ENCODE assay signal across 14 cellular contexts in the genomic region with DNA sequence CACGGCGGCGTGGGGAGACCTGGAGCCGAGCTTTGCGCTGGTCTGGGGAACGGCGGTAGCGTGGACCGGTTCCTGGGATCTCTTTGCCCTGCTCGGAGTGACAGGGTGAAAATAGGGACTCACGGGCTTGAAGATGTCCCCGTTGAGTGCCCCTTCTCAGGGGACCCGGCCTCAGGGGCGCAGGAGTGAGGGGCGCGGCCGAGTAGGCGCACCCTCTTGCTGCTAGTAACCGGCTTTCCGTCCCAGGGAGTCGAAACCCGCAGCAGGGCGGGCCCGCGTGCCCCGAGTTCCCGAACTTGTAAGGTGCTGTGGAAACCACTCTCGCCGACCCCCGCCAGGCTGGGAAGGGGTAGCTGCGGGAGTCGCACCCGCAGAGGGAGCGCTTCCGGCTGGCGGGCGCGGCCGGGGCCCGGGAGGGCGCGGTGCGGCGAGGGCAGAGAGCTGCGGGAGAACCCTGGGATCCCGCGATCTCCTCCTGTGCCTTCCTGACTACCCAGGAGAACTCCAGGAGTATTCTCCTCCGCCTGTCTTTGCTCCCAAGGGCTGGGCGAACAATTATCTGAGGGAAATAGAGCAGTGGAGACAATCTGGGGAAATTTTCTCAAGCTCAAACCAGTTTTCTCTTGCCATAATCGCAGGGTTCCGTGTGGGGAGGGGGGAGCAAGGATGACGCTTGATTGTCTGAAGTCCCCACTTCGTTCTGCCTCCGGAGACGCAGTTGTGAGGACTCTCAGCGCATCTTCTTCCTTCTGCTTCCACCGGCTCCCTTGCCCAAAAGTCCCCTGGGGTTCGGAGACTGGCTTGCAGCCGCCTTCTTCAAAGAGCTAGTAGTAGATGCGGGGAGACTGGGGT. TPM values are rescaled to one million over a fixed set of nuclear protein-coding genes. Genes with fewer than 3 reads are reported as not detected.
DNase-seq lines count a peak whose midpoint lies in the region; ATAC-seq, FAIRE-seq and TF ChIP-seq lines count a peak whose summit lies in the region.
"Had no signal": no experiment of that assay in that cellular context is flagged by ENCODE, and none has a peak within 500 bp of the region (broad histone marks: within the 10 kb centered on the region; RNA-seq: fewer than 3 reads in every experiment).

No MANE protein-coding gene starts in this region.

- no peak overlapping the region for H3K23ac ChIP-seq in mesendoderm (ENCODE audit: low read length)

- H3K27ac Mint-ChIP-seq in HFFc6 = no peak overlapping the region
- H3K27ac Mint-ChIP-seq: activated naive CD4-positive, alpha-beta T cell treated with anti-CD3 and anti-CD28 coated beads for 36 hours; CD8-positive, alpha-beta T cell; IgD-negative memory B cell had no signal

- dilution Hi-C loops in mammary epithelial cell (cut with HindIII; ENCODE audit: low sequenced_read_pairs) = no loop called here

- in situ Hi-C loops in HepG2 (cut with HindIII; ENCODE audit: extremely low pct_ligation_motif_present, low pct_unique_long_range_greater_than_20kb) = loop anchor here (25.0 kb wide), 1 partner anchor 1467 kb away; no protein-coding TSS in a partner anchor
- in situ Hi-C loops in mammary epithelial cell (cut with MboI; ENCODE audit: low sequenced_read_pairs in 2 of 2) = loop anchor here in 1 of 2 donors (25.0 kb wide), 1 partner anchor 842 kb away; no protein-coding TSS in a partner anchor

- no peak overlapping the region for H3K4ac ChIP-seq in mesendoderm (ENCODE audit: low read depth, low read length)

- H3K18ac ChIP-seq in mesendoderm (ENCODE audit: low read length) = no peak overlapping the region

- TF ChIP-seq CTCF in HepG2 (CRISPR knock-in tag; IDR thresholded peaks at IDR 0.05) (no peak), right lobe of liver (IDR thresholded peaks at IDR 0.05) (no peak), mammary epithelial cell (conservative IDR thresholded peaks at IDR 0.05 in 1 of 2, IDR thresholded peaks at IDR 0.05 in 1 of 2; ENCODE audit: extremely low read depth in 1 of 2, insufficient read depth in 1 of 2, low read depth in 1 of 2, low read length in 2 of 2) (no peak), ascending aorta (IDR thresholded peaks at IDR 0.05) (no peak), HFFc6 (IDR thresholded peaks at IDR 0.05) (no peak)

- no peak for FAIRE-seq in HepG2 (lab: Jason Lieb, UNC)

- H3K4me3 ChIP-seq in HepG2 (replicated peaks in 1 of 3; ENCODE audit: insufficient read depth in 1 of 3, low read depth in 2 of 3, low read length in 3 of 3) (no peak overlapping the region), right lobe of liver (no peak overlapping the region), mammary epithelial cell (replicated peaks in 1 of 3; ENCODE audit: insufficient read depth in 1 of 3, low read depth in 2 of 3, low read length in 3 of 3) (no peak overlapping the region), mesendoderm (ENCODE audit: low read length) (peak overlapping the region; percentile 44), ascending aorta (no peak overlapping the region)
- H3K4me3 ChIP-seq: uterus had no signal

- ATAC-seq in HepG2 (peak; percentile 32; the same call in 1 of the 3 replicates), right lobe of liver (no peak), HG03097 (IDR thresholded peaks at IDR 0.05; ENCODE audit: low FRiP score, unreplicated experiment) (no peak), GM19351 (IDR thresholded peaks at IDR 0.05; ENCODE audit: unreplicated experiment) (no peak)
- ATAC-seq: CD8-positive, alpha-beta T cell had no signal

- peaks cover 26% of the 10 kb centered on the region for H3K27me3 Mint-ChIP-seq in HFFc6 (ENCODE audit: insufficient read depth)

- peak overlapping the region; percentile 49 for H3K56ac ChIP-seq in mesendoderm (ENCODE audit: low read length)

- WGBS in HepG2 (ENCODE audit: low lambda C conversion rate) = 24% methylated on average over 13 of the region's 60 CpGs
- 4% methylated on average over 17 of the region's 60 CpGs for WGBS in right lobe of liver (ENCODE audit: insufficient coverage, low coverage, low lambda C conversion rate, missing lambda C conversion rate)
- 3% methylated on average over 23 of the region's 60 CpGs for WGBS in mammary epithelial cell (ENCODE audit: low coverage, missing lambda C conversion rate)
- no CpG with 5 or more reads among the region's 60 CpGs for WGBS in mesendoderm (ENCODE audit: extremely low coverage, insufficient coverage, low lambda C conversion rate)

- H3K9ac ChIP-seq in HepG2 (ENCODE audit: insufficient read depth, low read depth, low read length) (no peak overlapping the region), mammary epithelial cell (ENCODE audit: insufficient read depth, low read length) (no peak overlapping the region), mesendoderm (ENCODE audit: low read length) (peak overlapping the region; percentile 51)

- no peaks in the 10 kb centered on the region for H3K36me3 Mint-ChIP-seq in HFFc6 (ENCODE audit: low read depth)
- H3K36me3 Mint-ChIP-seq: CD8-positive, alpha-beta T cell; IgD-negative memory B cell had no signal

- POLR2A ChIA-PET in HepG2 (lab: Yijun Ruan, JAX) = no interaction called here

- TF ChIP-seq POLR2A in HepG2 (IDR thresholded peaks at IDR 0.05; ENCODE audit: insufficient read depth in 1 of 2, low read depth in 2 of 2, low read length in 2 of 2) (no peak), right lobe of liver (IDR thresholded peaks at IDR 0.05) (no peak)

- no peak overlapping the region for H2BK15ac ChIP-seq in mesendoderm (replicated peaks; ENCODE audit: low read depth)

- no peak overlapping the region for H3K4me3 Mint-ChIP-seq in HFFc6
- H3K4me3 Mint-ChIP-seq: activated naive CD4-positive, alpha-beta T cell treated with anti-CD3 and anti-CD28 coated beads for 36 hours; CD8-positive, alpha-beta T cell had no signal

- H2BK120ac ChIP-seq in mesendoderm (ENCODE audit: low read depth, low read length) = no peak overlapping the region

- H3K27me3 ChIP-seq in HepG2 (ENCODE audit: control insufficient read depth in 1 of 2, insufficient read depth in 2 of 2, low read length in 2 of 2) (peaks cover 3 to 49% of the 10 kb centered on the region in 2 experiments), right lobe of liver (peaks cover 0 to 7% of the 10 kb centered on the region in 2 donors), mammary epithelial cell (ENCODE audit: insufficient read depth, low read length) (peaks cover 39% of the 10 kb centered on the region), mesendoderm (ENCODE audit: insufficient read depth, low read length, poor library complexity) (peaks cover 38% of the 10 kb centered on the region), ascending aorta (no peaks in the 10 kb centered on the region)

- H3K4me1 ChIP-seq in HepG2 (ENCODE audit: insufficient read depth, low read length) = no peaks in the 10 kb centered on the region
- H3K4me1 ChIP-seq in right lobe of liver = peaks cover 0 to 9% (median 0%) of the 10 kb centered on the region in 4 donors
- peaks cover 8% of the 10 kb centered on the region for H3K4me1 ChIP-seq in mammary epithelial cell (ENCODE audit: insufficient read depth, low read length)
- peaks cover 3% of the 10 kb centered on the region for H3K4me1 ChIP-seq in mesendoderm (ENCODE audit: control insufficient read depth, low read depth, low read length)
- no peaks in the 10 kb centered on the region for H3K4me1 ChIP-seq in ascending aorta
- H3K4me1 ChIP-seq: uterus had no signal

- no peak overlapping the region for H4K5ac ChIP-seq in mesendoderm (ENCODE audit: low read length)

- H4K20me1 ChIP-seq in HepG2 (ENCODE audit: insufficient read depth, low read length) (no peaks in the 10 kb centered on the region), mammary epithelial cell (ENCODE audit: insufficient read depth, low read length) (no peaks in the 10 kb centered on the region)

- CTCF ChIA-PET in HepG2 (lab: Yijun Ruan, JAX; ENCODE audit: low intra/inter-chr PET ratio, low total read pairs) (no interaction called here), mammary epithelial cell (lab: Charles Lee; ENCODE audit: low non-redundant PET) (no interaction called here)

- H3K4me1 Mint-ChIP-seq in HFFc6 (ENCODE audit: low read depth) = no peaks in the 10 kb centered on the region

- H2AK5ac ChIP-seq in mesendoderm (ENCODE audit: low read length) = no peak overlapping the region

- no peaks in the 10 kb centered on the region for H3K79me1 ChIP-seq in mesendoderm (ENCODE audit: low read length)

- no peak overlapping the region for H2BK5ac ChIP-seq in mesendoderm (ENCODE audit: low read length)

- H3K79me2 ChIP-seq in HepG2 (ENCODE audit: insufficient read depth, low read length) (no peaks in the 10 kb centered on the region), mammary epithelial cell (ENCODE audit: insufficient read depth, low read length) (no peaks in the 10 kb centered on the region), mesendoderm (ENCODE audit: control insufficient read depth, insufficient read depth, low read length) (no peaks in the 10 kb centered on the region)

- no peak for TF ChIP-seq EP300 in HepG2 (IDR thresholded peaks at IDR 0.05; ENCODE audit: low read depth in 2 of 2, low read length in 2 of 2)
- no peak for TF ChIP-seq EP300 in HepG2 (CRISPR knock-in tag; IDR thresholded peaks at IDR 0.05; ENCODE audit: borderline replicate concordance)

- no peak overlapping the region for H4K8ac ChIP-seq in mesendoderm (ENCODE audit: low read depth, low read length)

- H3K9me3 ChIP-seq in HepG2 (ENCODE audit: low read length) = no peaks in the 10 kb centered on the region
- no peaks in the 10 kb centered on the region for H3K9me3 ChIP-seq in right lobe of liver
- H3K9me3 ChIP-seq in mammary epithelial cell (replicated peaks; ENCODE audit: insufficient read depth, low read length) = no peaks in the 10 kb centered on the region
- H3K9me3 ChIP-seq in ascending aorta = no peaks in the 10 kb centered on the region
- H3K9me3 ChIP-seq: uterus had no signal

- TF ChIP-seq RAD21 in HepG2 (CRISPR knock-in tag; IDR thresholded peaks at IDR 0.05) = no peak

- no peaks in the 10 kb centered on the region for H3K9me3 Mint-ChIP-seq in HFFc6
- H3K9me3 Mint-ChIP-seq: activated naive CD4-positive, alpha-beta T cell treated with anti-CD3 and anti-CD28 coated beads for 36 hours; CD8-positive, alpha-beta T cell had no signal

- BruUV-seq in HepG2 (replicated peaks; lab: Mats Ljungman, UMichigan) (no TSS peak), mammary epithelial cell (replicated peaks; lab: Mats Ljungman, UMichigan) (no TSS peak)

- no peaks in the 10 kb centered on the region for H3K36me3 ChIP-seq in HepG2 (replicated peaks in 1 of 2; ENCODE audit: control insufficient read depth in 1 of 2, insufficient read depth in 2 of 2, low read length in 2 of 2)
- H3K36me3 ChIP-seq in right lobe of liver = no peaks in the 10 kb centered on the region
- no peaks in the 10 kb centered on the region for H3K36me3 ChIP-seq in mammary epithelial cell (ENCODE audit: insufficient read depth, low read length)
- no peaks in the 10 kb centered on the region for H3K36me3 ChIP-seq in mesendoderm (ENCODE audit: control insufficient read depth, insufficient read depth, low read length)
- no peaks in the 10 kb centered on the region for H3K36me3 ChIP-seq in ascending aorta
- H3K36me3 ChIP-seq: uterus had no signal

- intact Hi-C loops in HepG2 (cut with micrococcal nuclease; ENCODE audit: unreplicated experiment) = no loop called here
- intact Hi-C loops in right lobe of liver (cut with DNase I) = no loop called here
- intact Hi-C loops in mammary epithelial cell (cut with micrococcal nuclease) = loop anchor here (5.0 kb wide), 1 partner anchor 543 kb away; no protein-coding TSS in a partner anchor
- intact Hi-C loops in ascending aorta (cut with DNase I) = no loop called here

- H3K4me2 ChIP-seq in HepG2 (ENCODE audit: low read depth, low read length) (no peak overlapping the region), mammary epithelial cell (ENCODE audit: insufficient read depth, low read depth, low read length) (peak overlapping the region; percentile 49), mesendoderm (ENCODE audit: low read length) (peak overlapping the region; percentile 99)

- H2AFZ ChIP-seq in HepG2 (ENCODE audit: low read length) (no peak overlapping the region), mammary epithelial cell (ENCODE audit: low read depth, low read length) (no peak overlapping the region)

- no peak overlapping the region for H3K27ac ChIP-seq in HepG2 (ENCODE audit: extremely low read length, insufficient read depth, low read length)
- H3K27ac ChIP-seq in right lobe of liver = no peak overlapping the region
- no peak overlapping the region for H3K27ac ChIP-seq in mammary epithelial cell (ENCODE audit: insufficient read depth, low read depth, low read length)
- no peak overlapping the region for H3K27ac ChIP-seq in mesendoderm (ENCODE audit: low read depth, low read length)
- H3K27ac ChIP-seq in ascending aorta = no peak overlapping the region
- H3K27ac ChIP-seq: uterus had no signal

- no peak for DNase-seq in HepG2 (ENCODE audit: low spot score)
- no peak for DNase-seq in right lobe of liver
- DNase-seq in mammary epithelial cell = no peak
- peak; percentile 30 for DNase-seq in mesendoderm
- DNase-seq in ascending aorta (ENCODE audit: low spot score in 2 of 2) = no peak
- no peak for DNase-seq in HFFc6
- DNase-seq: activated CD4-positive, alpha-beta T cell treated with anti-CD3 and anti-CD28 coated beads for 1 hour; activated naive CD4-positive, alpha-beta T cell treated with anti-CD3 and anti-CD28 coated beads for 36 hours; CD8-positive, alpha-beta T cell; SHP77 treated with DMSO at 0.1 percent for 48 hours; uterus had no signal

RNA-seq across cellular contexts. Expression of a gene that starts 0.7 kb away (rescaled TPM):
- not detected in 2 replicates for total RNA-seq in HepG2 (2016; rRNA removed; fragmentation: Illumina TruSeq; extraction: Trizol)
- not detected in 2 replicates for total RNA-seq in HepG2 (2016; cell fraction: cytosol; rRNA removed; fragmentation: Illumina TruSeq; extraction: Trizol; ENCODE audit: low read depth)
- not detected in 2 replicates for total RNA-seq in HepG2 (2016; cell fraction: insoluble cytoplasmic fraction; rRNA removed; fragmentation: Illumina TruSeq; extraction: Trizol)
- total RNA-seq in HepG2 (2016; cell fraction: membrane; rRNA removed; fragmentation: Illumina TruSeq; extraction: Trizol) = not detected in 2 replicates
- total RNA-seq in HepG2 (2016; cell fraction: nucleus; rRNA removed; fragmentation: Illumina TruSeq; extraction: Trizol) = not detected in 2 replicates
- polyA plus RNA-seq in HepG2 (2011; rRNA removed) = not detected in 2 replicates
- polyA plus RNA-seq in HepG2 (2011; cell fraction: cytosol; rRNA removed) = not detected in 2 replicates
- polyA plus RNA-seq in HepG2 (2011; cell fraction: nucleus; rRNA removed) = not detected in 2 replicates
- polyA plus RNA-seq in HepG2 (2012) = not detected in 2 replicates
- polyA plus RNA-seq in HepG2 (2016; cell fraction: cytosol; fragmentation: Illumina TruSeq; extraction: Trizol; ENCODE audit: low read depth) = not detected in 2 replicates
- polyA plus RNA-seq in HepG2 (2016; cell fraction: insoluble cytoplasmic fraction; fragmentation: Illumina TruSeq; extraction: Trizol; ENCODE audit: low read depth) = not detected in 2 replicates
- not detected in 2 replicates for polyA plus RNA-seq in HepG2 (2016; cell fraction: membrane; fragmentation: Illumina TruSeq; extraction: Trizol; ENCODE audit: low read depth)
- polyA plus RNA-seq in HepG2 (2016; cell fraction: nucleus; fragmentation: Illumina TruSeq; extraction: Trizol; ENCODE audit: insufficient read depth, low read depth) = not detected in 2 replicates
- not detected in 2 replicates for polyA minus RNA-seq in HepG2 (2011; rRNA and poly(A)+ RNA removed; ENCODE audit: low replicate concordance)
- polyA minus RNA-seq in HepG2 (2011; cell fraction: cytosol; rRNA and poly(A)+ RNA removed) = not detected in 2 replicates
- not detected in 2 replicates for polyA minus RNA-seq in HepG2 (2011; cell fraction: nucleus; rRNA and poly(A)+ RNA removed)
- total RNA-seq in right lobe of liver = not detected
- total RNA-seq in mammary epithelial cell = not detected
- not detected for polyA plus RNA-seq in mammary epithelial cell
- polyA minus RNA-seq in mammary epithelial cell = not detected
- polyA plus RNA-seq in mesendoderm (2013, experiment 1 of 2) = 0.29 TPM
- 0.24 TPM for polyA plus RNA-seq in mesendoderm (2013, experiment 2 of 2)
- total RNA-seq in ascending aorta = not detected
- not detected for total RNA-seq in HFFc6 (2021; fragmentation: NEBNext Ultra II Directional; extraction: Animal tissue kit (Norgen Biotek cat#: 25700))
- total RNA-seq: activated naive CD4-positive, alpha-beta T cell treated with anti-CD3 and anti-CD28 coated beads for 36 hours; CD8-positive, alpha-beta T cell had no signal
- polyA plus RNA-seq: IgD-negative memory B cell had no signal
